28 cellular contexts compared by ENCODE assay signal in genomic region chr2:173441222-173441621, GRCh38.
DNase-seq lines count a peak whose midpoint lies in the region; TF ChIP-seq lines count a peak whose summit lies in the region.
"Had no signal": no experiment of that assay in that cellular context is flagged by ENCODE, and none has a peak within 500 bp of the region (broad histone marks: within the 10 kb centered on the region; RNA-seq: fewer than 3 reads in every experiment).

No MANE protein-coding gene starts in this region.

- H3K4me1 ChIP-seq in fibroblast of lung (ENCODE audit: control insufficient read depth, extremely low read depth, insufficient read depth, low read length) = no peaks in the 10 kb centered on the region
- H3K4me1 ChIP-seq: BLaER1 treated with 17β-estradiol and CSF1 and Interleukin-3, amounts not matched to agents 10 nM and 100 nM; breast epithelium; colonic mucosa; left lung; sigmoid colon had no signal

- H3K36me3 ChIP-seq in fibroblast of lung (ENCODE audit: control insufficient read depth, insufficient read depth, low read length) = no peaks in the 10 kb centered on the region
- H3K36me3 ChIP-seq: BLaER1 treated with 17β-estradiol and CSF1 and Interleukin-3, amounts not matched to agents 10 nM and 100 nM; breast epithelium; colonic mucosa; left lung; neutrophil; sigmoid colon had no signal

- H3K9me3 ChIP-seq in fibroblast of lung (ENCODE audit: control insufficient read depth, insufficient read depth, low read depth, low read length) = no peaks in the 10 kb centered on the region
- H3K9me3 ChIP-seq: breast epithelium, colonic mucosa, left lung, neutrophil, sigmoid colon had no signal

- no peaks in the 10 kb centered on the region for H4K20me1 ChIP-seq in fibroblast of lung (ENCODE audit: control insufficient read depth, extremely low read depth, insufficient read depth, low read length)
- H4K20me1 ChIP-seq: BLaER1 treated with 17β-estradiol and CSF1 and Interleukin-3, amounts not matched to agents 10 nM and 100 nM had no signal

- no peak overlapping the region for H3K9ac ChIP-seq in fibroblast of lung (ENCODE audit: insufficient read depth, low read length)
- H3K9ac ChIP-seq: BLaER1 treated with 17β-estradiol and CSF1 and Interleukin-3, amounts not matched to agents 10 nM and 100 nM had no signal

- no peaks in the 10 kb centered on the region for H3K27me3 ChIP-seq in fibroblast of lung (ENCODE audit: control insufficient read depth, insufficient read depth, low read length)
- H3K27me3 ChIP-seq: BLaER1 treated with 17β-estradiol and CSF1 and Interleukin-3, amounts not matched to agents 10 nM and 100 nM; breast epithelium; colonic mucosa; left lung; neutrophil; sigmoid colon had no signal

- no peak overlapping the region for H3K4me2 ChIP-seq in fibroblast of lung (ENCODE audit: extremely low read depth, insufficient read depth, low read length)
- H3K4me2 ChIP-seq: BLaER1 treated with 17β-estradiol and CSF1 and Interleukin-3, amounts not matched to agents 10 nM and 100 nM; PC-9 had no signal

- H2AFZ ChIP-seq in fibroblast of lung (ENCODE audit: low read length) = no peak overlapping the region
- H2AFZ ChIP-seq: PC-9 had no signal

- intact Hi-C loops in posterior vena cava (cut with DNase I) = no loop called here

- no peaks in the 10 kb centered on the region for H3K79me2 ChIP-seq in fibroblast of lung (ENCODE audit: control insufficient read depth, insufficient read depth, low read length)

- H3K27ac ChIP-seq in fibroblast of lung (ENCODE audit: insufficient read depth, low read length) = no peak overlapping the region
- H3K27ac ChIP-seq: BLaER1 treated with 17β-estradiol and CSF1 and Interleukin-3, amounts not matched to agents 10 nM and 100 nM; breast epithelium; colonic mucosa; left lung; neutrophil; PC-9; sigmoid colon had no signal

- H3K4me3 ChIP-seq in AG10803 (ENCODE audit: low read length) = no peak overlapping the region
- H3K4me3 ChIP-seq in fibroblast of lung (replicated peaks in 1 of 4; ENCODE audit: control extremely low read depth in 1 of 4, insufficient read depth in 1 of 4, low read depth in 3 of 4, low read length in 4 of 4) = no peak overlapping the region
- H3K4me3 ChIP-seq: BLaER1 treated with 17β-estradiol and CSF1 and Interleukin-3, amounts not matched to agents 10 nM and 100 nM; breast epithelium; colonic mucosa; left lung; PC-9; sigmoid colon had no signal

- DNase-seq in AG10803 (ENCODE audit: low read depth) = peak; percentile 6
- DNase-seq in GM03348 (ENCODE audit: low spot score) = peak; percentile 16
- peak; percentile 28 for DNase-seq in NCI-H524 treated with DMSO at 0.1 percent for 48 hours (lab: John Stamatoyannopoulos, UW)
- peak; percentile 35 to 83 for DNase-seq in fibroblast of lung (ENCODE audit: low read depth in 2 of 2)
- DNase-seq in posterior vena cava (ENCODE audit: low spot score) = no peak
- DNase-seq in T-helper 9 cell = no peak
- no peak for DNase-seq in NAMALWA (ENCODE audit: low spot score)
- DNase-seq in GOT3 (lab: John Stamatoyannopoulos, UW) = no peak
- DNase-seq: ACHN; activated CD4-positive, CD25-positive, alpha-beta regulatory T cell; activated CD8-positive, alpha-beta memory T cell treated with anti-CD3 and anti-CD28 coated beads, Interleukin-2, amount 10 ng/mL, durations not matched to agents 7 days and 5 days; activated T-cell treated with anti-CD3 and anti-CD28 coated beads, Interleukin-2, amount 50 U/mL, for 48 hours; colonic mucosa; COR-L47; DMS79 treated with DMSO at 0.1 percent for 48 hours; left lung; NCI-H1092 treated with DMSO at 0.1 percent for 48 hours; NCI-H2081; NCI-H510A; NK-92 treated with Interleukin-12 subunit alpha and Interleukin-12 subunit beta, amount 100 ng/mL, for 24 hours; PC-9; SHP77; sigmoid colon; stimulated activated naive B cell treated with anti-CD40 and anti-IgM and Interleukin-4, amounts not matched to agents 10 μg/mL and 1 μg/mL and 100 μg/mL, for 72 hours; T1000 had no signal

- TF ChIP-seq CTCF in AG10803 (conservative IDR thresholded peaks at IDR 0.05; ENCODE audit: low read length) (no peak), fibroblast of lung (conservative IDR thresholded peaks at IDR 0.05 in 1 of 2, IDR thresholded peaks at IDR 0.05 in 1 of 2; ENCODE audit: low read depth in 1 of 2, low read length in 2 of 2) (no peak)

Comparison
In these comparisons a context has a peak if more than half of its experiments do, and no peak if none do; other contexts are left out.
1. DNase-seq: peak in AG10803 (single experiment), GM03348 (single experiment), NCI-H524 treated with DMSO at 0.1 percent for 48 hours (single experiment) and fibroblast of lung (2 of 2); none in posterior vena cava (single experiment), T-helper 9 cell (single experiment), NAMALWA (single experiment) and GOT3 (single experiment).